7 cellular contexts compared by ENCODE assay signal in genomic region chr1:217703326-217703725, GRCh38.
"Had no signal": no experiment of that assay in that cellular context is flagged by ENCODE, and none has a peak within 500 bp of the region (broad histone marks: within the 10 kb centered on the region; RNA-seq: fewer than 3 reads in every experiment).

No MANE protein-coding gene starts in this region.

- ATAC-seq: HepG2, K562 had no signal

- H3K27ac Mint-ChIP-seq: IgD-negative memory B cell had no signal

- H3K4me3 ChIP-seq: K562 had no signal

- H3K27me3 Mint-ChIP-seq: IgD-negative memory B cell had no signal

- H3K36me3 Mint-ChIP-seq: IgD-negative memory B cell had no signal

- H3K4me1 Mint-ChIP-seq: IgD-negative memory B cell had no signal

- H3K27ac ChIP-seq: HL-60 had no signal

- H3K4me3 Mint-ChIP-seq: IgD-negative memory B cell had no signal

- FAIRE-seq: HepG2, HTR-8/SVneo, K562 had no signal

- DNase-seq: IMR-90, KBM-7 had no signal
